ENCODE assay signal across 8 cellular contexts in the genomic region with DNA sequence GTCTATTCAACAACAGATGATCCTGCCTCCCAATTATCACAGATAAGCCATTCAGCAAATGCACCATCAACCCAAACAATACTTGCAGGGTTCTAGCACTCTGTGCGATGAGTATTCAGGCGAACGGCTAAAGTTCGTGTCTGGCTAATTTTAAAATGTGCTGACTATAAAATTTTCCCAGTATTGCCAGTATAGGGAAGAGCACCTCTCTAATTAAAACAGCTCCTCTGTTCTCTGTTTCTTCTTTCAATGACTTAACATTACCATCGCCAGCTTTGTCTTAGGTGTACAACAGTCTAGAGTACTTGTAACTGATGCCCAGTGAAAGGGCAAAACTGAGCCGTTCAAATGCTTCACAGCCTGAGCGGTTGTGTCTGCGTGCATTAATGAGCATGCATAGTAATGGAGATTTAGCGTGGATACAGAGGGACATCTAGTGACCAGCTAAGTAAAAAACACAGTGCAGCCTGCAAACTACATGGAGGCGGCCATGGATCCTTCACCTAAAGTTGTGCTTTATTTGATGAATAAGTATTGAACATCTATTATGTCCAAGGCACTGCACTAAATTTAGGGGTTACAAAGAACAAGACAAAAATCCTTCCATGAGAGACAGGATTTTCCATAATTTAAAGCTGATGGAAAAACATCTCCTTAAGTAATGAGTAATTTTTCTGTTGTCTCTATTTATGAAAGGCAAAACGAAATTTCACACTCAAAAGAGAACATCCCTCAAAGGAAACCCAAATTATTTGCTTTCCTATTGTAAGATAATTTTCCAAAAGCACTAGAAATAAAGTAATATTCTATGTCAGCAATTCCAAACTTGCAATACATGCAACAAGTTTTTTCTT.
A peak's percentile ranks its signal among the peaks of the same experiment; 100 is the strongest.
DNase-seq lines count a peak whose midpoint lies in the region; ATAC-seq and TF ChIP-seq lines count a peak whose summit lies in the region.

No MANE protein-coding gene starts in this region.

- no peaks in the 10 kb centered on the region for H3K27me3 ChIP-seq in NT2/D1 (ENCODE audit: insufficient read depth, insufficient read length)
- H3K27me3 ChIP-seq in upper lobe of left lung = no peaks in the 10 kb centered on the region

- H3K4me1 ChIP-seq in NT2/D1 (ENCODE audit: insufficient read depth, insufficient read length) (no peaks in the 10 kb centered on the region), upper lobe of left lung (no peaks in the 10 kb centered on the region)

- no peak overlapping the region for H3K4me3 ChIP-seq in Jurkat, Clone E6-1 (ENCODE audit: low read length)
- H3K4me3 ChIP-seq in NT2/D1 (ENCODE audit: insufficient read length, low read depth) (no peak overlapping the region), upper lobe of left lung (no peak overlapping the region)

- H3K9ac ChIP-seq in NT2/D1 (ENCODE audit: insufficient read length, low read depth) = no peak overlapping the region

- TF ChIP-seq CTCF in upper lobe of left lung (IDR thresholded peaks at IDR 0.05) = peak; percentile 40 to 67 (median 51)

- peak; percentile 83 for DNase-seq in DMS153 treated with DMSO at 0.1 percent for 48 hours (lab: John Stamatoyannopoulos, UW; ENCODE audit: unreplicated experiment)
- peak; percentile 27 for DNase-seq in Jurkat, Clone E6-1 (ENCODE audit: low read depth, low spot score)
- DNase-seq in NT2/D1 (ENCODE audit: low read depth, low spot score) = peak; percentile 73
- DNase-seq in cerebellar cortex (ENCODE audit: low spot score) = peak; percentile 66
- no peak for DNase-seq in left lobe of liver (ENCODE audit: low spot score)
- peak in 1 of 2 donors; percentile 36 for DNase-seq in upper lobe of left lung

- no peak for TF ChIP-seq POLR2A in upper lobe of left lung (IDR thresholded peaks at IDR 0.05)

- TF ChIP-seq EP300 in upper lobe of left lung (IDR thresholded peaks at IDR 0.05) = no peak

- H3K9me3 ChIP-seq in NT2/D1 (ENCODE audit: insufficient read depth, low read length) = no peaks in the 10 kb centered on the region
- H3K9me3 ChIP-seq in upper lobe of left lung = no peaks in the 10 kb centered on the region

- ATAC-seq in left lobe of liver (peak; percentile 98), upper lobe of left lung (ENCODE audit: low FRiP score in 2 of 2) (peak; percentile 79 to 94), HG03045 (IDR thresholded peaks at IDR 0.05; ENCODE audit: unreplicated experiment) (no peak), GM18868 (IDR thresholded peaks at IDR 0.05; ENCODE audit: unreplicated experiment) (no peak)

- 35 to 39% methylated on average over 11 of the region's 11 CpGs for WGBS in upper lobe of left lung, 2 donors

- no peak overlapping the region for H3K27ac ChIP-seq in upper lobe of left lung

- H3K36me3 ChIP-seq in NT2/D1 (ENCODE audit: insufficient read depth, insufficient read length, low read length) = no peaks in the 10 kb centered on the region
- no peaks in the 10 kb centered on the region for H3K36me3 ChIP-seq in upper lobe of left lung

Comparison
In these comparisons a context has a peak if more than half of its experiments do, and no peak if none do; other contexts are left out.
1. ATAC-seq: peak in left lobe of liver (single experiment) and upper lobe of left lung (2 of 2); none in HG03045 (single experiment) and GM18868 (single experiment).